Comparison of ENCODE assay signal across 8 cellular contexts in genomic region chr1:159010398-159010797, GRCh38. TPM values are rescaled to one million over a fixed set of nuclear protein-coding genes. Genes with fewer than 3 reads are reported as not detected.
A peak's percentile ranks its signal among the peaks of the same experiment; 100 is the strongest.
DNase-seq lines count a peak whose midpoint lies in the region; ATAC-seq, FAIRE-seq and TF ChIP-seq lines count a peak whose summit lies in the region.

No MANE protein-coding gene starts in this region.

- TF ChIP-seq POLR2A in GM18505 (IDR thresholded peaks at IDR 0.05; ENCODE audit: borderline replicate concordance, extremely low read depth, insufficient read depth, insufficient read length), result no peak

- peaks cover 47% of the 10 kb centered on the region for H3K79me2 ChIP-seq in hepatocyte

- no peaks in the 10 kb centered on the region for H3K27me3 Mint-ChIP-seq in activated T-helper 17 cell treated with anti-CD3 and anti-CD28 coated beads, Interleukin-2, amount 50 U/mL, for 72 hours
- H3K27me3 Mint-ChIP-seq in stimulated activated memory B cell treated with anti-CD40 and anti-IgM and Interleukin-4, amounts not matched to agents 10 μg/mL and 1 μg/mL and 100 μg/mL, for 72 hours, result no peaks in the 10 kb centered on the region

- H3K4me3 ChIP-seq in HL-60 (replicated peaks; ENCODE audit: insufficient read depth, low read length) (peak overlapping the region; percentile 21), hepatocyte (peak overlapping the region; percentile 32)

- H3K27ac Mint-ChIP-seq in activated T-helper 17 cell treated with anti-CD3 and anti-CD28 coated beads, Interleukin-2, amount 50 U/mL, for 72 hours, result peak overlapping the region; percentile 99
- peak overlapping the region; percentile 76 for H3K27ac Mint-ChIP-seq in stimulated activated memory B cell treated with anti-CD40 and anti-IgM and Interleukin-4, amounts not matched to agents 10 μg/mL and 1 μg/mL and 100 μg/mL, for 72 hours

- H2AFZ ChIP-seq in hepatocyte, result peak overlapping the region; percentile 53

- peaks cover 35% of the 10 kb centered on the region for H3K4me1 Mint-ChIP-seq in activated T-helper 17 cell treated with anti-CD3 and anti-CD28 coated beads, Interleukin-2, amount 50 U/mL, for 72 hours
- peaks cover 71% of the 10 kb centered on the region for H3K4me1 Mint-ChIP-seq in stimulated activated memory B cell treated with anti-CD40 and anti-IgM and Interleukin-4, amounts not matched to agents 10 μg/mL and 1 μg/mL and 100 μg/mL, for 72 hours

- H3K4me3 Mint-ChIP-seq in activated T-helper 17 cell treated with anti-CD3 and anti-CD28 coated beads, Interleukin-2, amount 50 U/mL, for 72 hours, result peak overlapping the region; percentile 89
- peak overlapping the region; percentile 91 for H3K4me3 Mint-ChIP-seq in stimulated activated memory B cell treated with anti-CD40 and anti-IgM and Interleukin-4, amounts not matched to agents 10 μg/mL and 1 μg/mL and 100 μg/mL, for 72 hours

- H3K4me2 ChIP-seq in hepatocyte, result peak overlapping the region; percentile 73

- TF ChIP-seq CTCF in HL-60 (IDR thresholded peaks at IDR 0.05; ENCODE audit: insufficient read depth, low read length) (no peak), hepatocyte (IDR thresholded peaks at IDR 0.05; ENCODE audit: poor library complexity) (no peak)

- H3K9me3 ChIP-seq in hepatocyte (ENCODE audit: low read depth), result no peaks in the 10 kb centered on the region

- H3K4me1 ChIP-seq in hepatocyte (ENCODE audit: insufficient read depth), result peaks cover 38% of the 10 kb centered on the region

- H3K36me3 ChIP-seq in hepatocyte (replicated peaks; ENCODE audit: insufficient read depth, low read depth), result no peaks in the 10 kb centered on the region

- H3K36me3 Mint-ChIP-seq in activated T-helper 17 cell treated with anti-CD3 and anti-CD28 coated beads, Interleukin-2, amount 50 U/mL, for 72 hours (ENCODE audit: low read depth), result peaks cover 69% of the 10 kb centered on the region
- H3K36me3 Mint-ChIP-seq in stimulated activated memory B cell treated with anti-CD40 and anti-IgM and Interleukin-4, amounts not matched to agents 10 μg/mL and 1 μg/mL and 100 μg/mL, for 72 hours, result peaks cover 47% of the 10 kb centered on the region

- H4K20me1 ChIP-seq in hepatocyte (ENCODE audit: insufficient read depth, poor library complexity, severe bottlenecking), result no peaks in the 10 kb centered on the region

- no peak for ATAC-seq in activated T-helper 17 cell treated with anti-CD3 and anti-CD28 coated beads, Interleukin-2, amount 50 U/mL, for 72 hours (replicated peaks)
- no peak for ATAC-seq in stimulated activated memory B cell treated with anti-CD40 and anti-IgM and Interleukin-4, amounts not matched to agents 10 μg/mL and 1 μg/mL and 100 μg/mL, for 72 hours
- ATAC-seq in GM18505 (IDR thresholded peaks at IDR 0.05; ENCODE audit: unreplicated experiment), result no peak

- H3K27ac ChIP-seq in HL-60 (replicated peaks) (peak overlapping the region; percentile 67), hepatocyte (peak overlapping the region; percentile 95)

- H3K27me3 ChIP-seq in HL-60 (ENCODE audit: insufficient read depth, poor library complexity, severe bottlenecking) (no peaks in the 10 kb centered on the region), hepatocyte (no peaks in the 10 kb centered on the region)

- no peak for FAIRE-seq in RCC 7860 (lab: Jason Lieb, UNC)

- H3K9me3 Mint-ChIP-seq in activated T-helper 17 cell treated with anti-CD3 and anti-CD28 coated beads, Interleukin-2, amount 50 U/mL, for 72 hours, result no peaks in the 10 kb centered on the region
- no peaks in the 10 kb centered on the region for H3K9me3 Mint-ChIP-seq in stimulated activated memory B cell treated with anti-CD40 and anti-IgM and Interleukin-4, amounts not matched to agents 10 μg/mL and 1 μg/mL and 100 μg/mL, for 72 hours

- WGBS in hepatocyte (ENCODE audit: low lambda C conversion rate, missing lambda C conversion rate), result 63% methylated on average over 5 of the region's 5 CpGs

- DNase-seq in HL-60 (ENCODE audit: low read depth in 1 of 2, low spot score in 1 of 2), result no peak
- DNase-seq in hepatocyte (ENCODE audit: low spot score), result no peak
- DNase-seq in GM19240 (ENCODE audit: insufficient read length, low spot score), result no peak
- DNase-seq in activated CD8-positive, alpha-beta memory T cell treated with anti-CD3 and anti-CD28 coated beads, Interleukin-2, amount 50 U/mL, for 4 hours, result no peak
- no peak for DNase-seq in RCC 7860 (ENCODE audit: low spot score)

- no peaks in the 10 kb centered on the region for H3K9me2 ChIP-seq in hepatocyte (replicated peaks; ENCODE audit: insufficient read depth)

RNA-seq across cellular contexts. Expression of gene IFI16, which starts 0.7 kb away (rescaled TPM):
- total RNA-seq in activated T-helper 17 cell treated with anti-CD3 and anti-CD28 coated beads, Interleukin-2, amount 50 U/mL, for 72 hours, result 100 to 1,000 TPM; 187 to 217 TPM
- total RNA-seq in hepatocyte, result 22.2 and 25.1 TPM in 2 replicates
- 31.8 and 35.6 TPM in 2 replicates for polyA plus RNA-seq in hepatocyte
